Comparison of ENCODE assay signal across 2 cellular contexts in the genomic region with DNA sequence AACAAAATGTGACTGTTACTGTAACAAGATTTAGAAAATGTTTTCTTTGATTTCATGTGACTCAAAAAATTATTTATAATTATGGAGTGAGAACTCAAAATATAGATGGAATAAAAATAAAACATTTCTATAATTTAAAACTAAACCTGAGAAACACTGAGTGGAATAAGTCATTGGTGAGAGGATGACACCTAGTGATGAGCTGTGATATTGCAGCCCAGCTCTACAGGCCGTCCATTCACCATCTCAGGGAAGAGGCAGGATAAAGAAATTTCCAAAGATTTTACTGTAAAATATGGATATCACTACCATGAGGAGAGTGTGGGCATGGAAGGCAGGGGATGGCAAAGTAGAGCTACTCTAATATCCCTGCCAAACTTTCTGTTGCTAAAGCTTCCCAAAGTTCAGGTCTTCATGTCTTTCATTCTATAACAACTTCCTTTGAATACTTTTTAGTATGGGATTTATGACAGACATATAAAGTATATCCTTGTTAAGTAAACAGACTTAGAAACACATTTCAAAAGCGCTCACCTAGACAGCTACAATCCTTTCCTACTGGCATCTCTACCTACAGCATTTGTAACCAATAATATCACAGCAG.
TF ChIP-seq lines count a peak whose summit lies in the region.

No MANE protein-coding gene starts in this region.

TF ChIP-seq in IMR-90, 13 proteins besides CTCF, POLR2A, EP300 and RAD21:
- TF ChIP-seq SMC3 (IDR thresholded peaks at IDR 0.05; ENCODE audit: low read depth, low read length), result peak; percentile 46
- TF ChIP-seq CEBPB (IDR thresholded peaks at IDR 0.05; ENCODE audit: low read depth, low read length), result no peak

TF ChIP-seq in GM12878, 131 proteins besides CTCF, POLR2A, EP300 and RAD21:
- TF ChIP-seq POLR2AphosphoS5 (IDR thresholded peaks at IDR 0.05; ENCODE audit: low read length) (no peak), SMC3 (IDR thresholded peaks at IDR 0.05; ENCODE audit: borderline replicate concordance, low read length) (peak; percentile 5; the same call in 1 of the 2 replicates), CBX5 (IDR thresholded peaks at IDR 0.05; ENCODE audit: low read depth) (peak; percentile 94)
